21 cellular contexts compared by ENCODE assay signal in genomic region chr7:136294977-136295376, GRCh38.
DNase-seq lines count a peak whose midpoint lies in the region; ATAC-seq and TF ChIP-seq lines count a peak whose summit lies in the region.
"Had no signal": no experiment of that assay in that cellular context is flagged by ENCODE, and none has a peak within 500 bp of the region (broad histone marks: within the 10 kb centered on the region; RNA-seq: fewer than 3 reads in every experiment).

No MANE protein-coding gene starts in this region.

- ATAC-seq in HG02610 (IDR thresholded peaks at IDR 0.05; ENCODE audit: unreplicated experiment) (no peak), HG03039 (IDR thresholded peaks at IDR 0.05; ENCODE audit: unreplicated experiment) (no peak)
- ATAC-seq: body of pancreas, right lobe of liver had no signal

- H3K79me2 ChIP-seq in KMS-11 (ENCODE audit: insufficient read depth, low read depth), result no peaks in the 10 kb centered on the region

- no peaks in the 10 kb centered on the region for H3K9me3 ChIP-seq in WERI-Rb-1 (ENCODE audit: severe bottlenecking)
- H3K9me3 ChIP-seq: body of pancreas, esophagus muscularis mucosa, ovary, right lobe of liver had no signal

- H3K27ac Mint-ChIP-seq in activated CD4-positive, alpha-beta T cell treated with anti-CD3 and anti-CD28 coated beads, Interleukin-2, amount 10 ng/mL, durations not matched to agents 24 days and 14 days, result no peak overlapping the region
- H3K27ac Mint-ChIP-seq: activated T-helper 1 cell treated with anti-CD3 and anti-CD28 coated beads, Interleukin-12 subunit alpha, Interleukin-12 subunit beta, Interleukin-2, Interleukin-4 antibody, amounts not matched to agents 30 ng/mL and 10 ng/mL and 1 ng/mL, durations not matched to agents 14 hours and 24 hours and 36 hours; naive B cell had no signal

- H3K4me1 Mint-ChIP-seq in activated CD4-positive, alpha-beta T cell treated with anti-CD3 and anti-CD28 coated beads, Interleukin-2, amount 10 ng/mL, durations not matched to agents 24 days and 14 days, result no peaks in the 10 kb centered on the region

- H4K20me1 ChIP-seq in KMS-11 (ENCODE audit: insufficient read depth), result no peaks in the 10 kb centered on the region

- no peak overlapping the region for H3K4me2 ChIP-seq in KMS-11

- no peak overlapping the region for H3K4me3 Mint-ChIP-seq in activated CD4-positive, alpha-beta T cell treated with anti-CD3 and anti-CD28 coated beads, Interleukin-2, amount 10 ng/mL, durations not matched to agents 24 days and 14 days
- H3K4me3 Mint-ChIP-seq: activated T-helper 1 cell treated with anti-CD3 and anti-CD28 coated beads, Interleukin-12 subunit alpha, Interleukin-12 subunit beta, Interleukin-2, Interleukin-4 antibody, amounts not matched to agents 30 ng/mL and 10 ng/mL and 1 ng/mL, durations not matched to agents 14 hours and 24 hours and 36 hours; naive B cell had no signal

- H3K36me3 ChIP-seq in KMS-11 (ENCODE audit: insufficient read depth) (no peaks in the 10 kb centered on the region), WERI-Rb-1 (no peaks in the 10 kb centered on the region)
- H3K36me3 ChIP-seq: esophagus muscularis mucosa, ovary, right lobe of liver had no signal

- TF ChIP-seq CTCF in KMS-11 (conservative IDR thresholded peaks at IDR 0.05; ENCODE audit: low read depth, low read length) (peak; percentile 47), WERI-Rb-1 (IDR thresholded peaks at IDR 0.05; ENCODE audit: low read depth, low read length) (peak; percentile 46; the same call in 1 of the 2 replicates)

- DNase-seq in NCI-H748 (lab: John Stamatoyannopoulos, UW; ENCODE audit: unreplicated experiment), result peak; percentile 21
- no peak for DNase-seq in NCI-H748 treated with DMSO at 0.1 percent for 48 hours (lab: John Stamatoyannopoulos, UW)
- DNase-seq in WERI-Rb-1, result no peak
- no peak for DNase-seq in NAMALWA (ENCODE audit: low spot score)
- DNase-seq in activated CD4-positive, alpha-beta T cell treated with anti-CD3 and anti-CD28 coated beads, Interleukin-2, amount 10 ng/mL, durations not matched to agents 24 days and 14 days, result no peak
- DNase-seq: body of pancreas; Calu3; effector memory CD4-positive, alpha-beta T cell; EL; mesenchymal stem cell; naive B cell; NCI-H1694 treated with DMSO at 0.1 percent for 48 hours; NCI-H345; ovary; right lobe of liver had no signal

- no peaks in the 10 kb centered on the region for H3K36me3 Mint-ChIP-seq in activated CD4-positive, alpha-beta T cell treated with anti-CD3 and anti-CD28 coated beads, Interleukin-2, amount 10 ng/mL, durations not matched to agents 24 days and 14 days (ENCODE audit: low read depth)
- H3K36me3 Mint-ChIP-seq: naive B cell had no signal

- H3K27me3 Mint-ChIP-seq in activated CD4-positive, alpha-beta T cell treated with anti-CD3 and anti-CD28 coated beads, Interleukin-2, amount 10 ng/mL, durations not matched to agents 24 days and 14 days, result no peaks in the 10 kb centered on the region

- H3K4me1 ChIP-seq in KMS-11 (ENCODE audit: low read depth, poor library complexity, severe bottlenecking), result no peaks in the 10 kb centered on the region
- H3K4me1 ChIP-seq: body of pancreas, esophagus muscularis mucosa, right lobe of liver had no signal

- no peak overlapping the region for H2AFZ ChIP-seq in KMS-11 (ENCODE audit: low read depth)

- H3K27me3 ChIP-seq in KMS-11 (ENCODE audit: insufficient read depth, low read depth) (no peaks in the 10 kb centered on the region), WERI-Rb-1 (ENCODE audit: insufficient read depth, low read depth, severe bottlenecking) (no peaks in the 10 kb centered on the region)
- H3K27me3 ChIP-seq: body of pancreas, esophagus muscularis mucosa, ovary, right lobe of liver had no signal

- no peak overlapping the region for H3K9ac ChIP-seq in KMS-11

- H3K9me3 Mint-ChIP-seq in activated CD4-positive, alpha-beta T cell treated with anti-CD3 and anti-CD28 coated beads, Interleukin-2, amount 10 ng/mL, durations not matched to agents 24 days and 14 days, result no peaks in the 10 kb centered on the region
- H3K9me3 Mint-ChIP-seq: activated T-helper 1 cell treated with anti-CD3 and anti-CD28 coated beads, Interleukin-12 subunit alpha, Interleukin-12 subunit beta, Interleukin-2, Interleukin-4 antibody, amounts not matched to agents 30 ng/mL and 10 ng/mL and 1 ng/mL, durations not matched to agents 14 hours and 24 hours and 36 hours had no signal

- intact Hi-C loops in activated CD4-positive, alpha-beta T cell treated with anti-CD3 and anti-CD28 coated beads, Interleukin-2, amount 10 ng/mL, durations not matched to agents 24 days and 14 days (cut with micrococcal nuclease), result no loop called here

- H3K27ac ChIP-seq in KMS-11, result no peak overlapping the region
- no peak overlapping the region for H3K27ac ChIP-seq in WERI-Rb-1
- H3K27ac ChIP-seq: body of pancreas, esophagus muscularis mucosa, ovary, right lobe of liver, RWPE1 had no signal

- H3K4me3 ChIP-seq in KMS-11 (IDR thresholded peaks at IDR 0.05; ENCODE audit: insufficient read depth, low read depth, low read length), result no peak overlapping the region
- H3K4me3 ChIP-seq in WERI-Rb-1 (ENCODE audit: low read depth, low read length), result no peak overlapping the region
- H3K4me3 ChIP-seq: body of pancreas, esophagus muscularis mucosa, ovary, right lobe of liver had no signal
